In genomic region chr14:91410781-91411536, GRCh38 we compare ENCODE assay signal across 9 cellular contexts. TPM values are rescaled to one million over a fixed set of nuclear protein-coding genes. Genes with fewer than 3 reads are reported as not detected.
A peak's percentile ranks its signal among the peaks of the same experiment; 100 is the strongest.
DNase-seq lines count a peak whose midpoint lies in the region; ATAC-seq and TF ChIP-seq lines count a peak whose summit lies in the region.
"Had no signal": no experiment of that assay in that cellular context is flagged by ENCODE, and none has a peak within 500 bp of the region (broad histone marks: within the 10 kb centered on the region; RNA-seq: fewer than 3 reads in every experiment).

No MANE protein-coding gene starts in this region.

- H3K27ac ChIP-seq in stomach = peak overlapping the region in 3 of 5 donors; percentile 19 to 49 (median 48)

- 59 to 75% (median 72%) methylated on average over 12 of the region's 12 CpGs for WGBS in stomach, 5 donors

- H3K4me3 ChIP-seq in stomach = no peak overlapping the region

- no peak for TF ChIP-seq EP300 in stomach (IDR thresholded peaks at IDR 0.05)

- no peaks in the 10 kb centered on the region for H3K27me3 ChIP-seq in stomach

- DNase-seq in activated T-cell treated with anti-CD3 and anti-CD28 coated beads, Interleukin-2, amount 50 U/mL, for 1 hour = peak; percentile 23
- DNase-seq in activated T-cell treated with anti-CD3 and anti-CD28 coated beads for 4 hours = no peak
- DNase-seq in MV-4-11 (lab: John Stamatoyannopoulos, UW) = peak; percentile 66
- DNase-seq in central memory CD4-positive, alpha-beta T cell = peak; percentile 38
- no peak for DNase-seq in stomach
- no peak for DNase-seq in activated gamma-delta T cell treated with Interleukin-2 at 50 U/mL for 16 hours
- DNase-seq: SIG-M5 had no signal

- no peak for TF ChIP-seq POLR2A in stomach (IDR thresholded peaks at IDR 0.05)

- no peak for TF ChIP-seq CTCF in stomach (IDR thresholded peaks at IDR 0.05)

- intact Hi-C loops in stomach (cut with DNase I; ENCODE audit: low total_unique reads) = loop anchor here (10.0 kb wide), 1 partner anchor 56 kb away; no protein-coding TSS in a partner anchor

- no peaks in the 10 kb centered on the region for H3K9me3 ChIP-seq in stomach

- ATAC-seq in GM18517 (IDR thresholded peaks at IDR 0.05; ENCODE audit: unreplicated experiment) = no peak
- ATAC-seq in GM19395 (IDR thresholded peaks at IDR 0.05; ENCODE audit: unreplicated experiment) = no peak

- H3K4me1 ChIP-seq in stomach = peaks cover 4 to 55% (median 52%) of the 10 kb centered on the region in 4 donors

- H3K36me3 ChIP-seq in stomach = peaks cover 2 to 17% (median 14%) of the 10 kb centered on the region in 4 donors

RNA-seq across cellular contexts. Expression of gene CCDC88C, which starts 6.7 kb away (rescaled TPM):
- 10 to 100 TPM; 19.3 to 66.9 (median 41.5) TPM for total RNA-seq in stomach
- 10 to 100 TPM; 10.5 to 13.0 (median 12.4) TPM for polyA plus RNA-seq in stomach

Comparison
In these comparisons a context has a peak if more than half of its experiments do, and no peak if none do; other contexts are left out.
1. DNase-seq: peak in activated T-cell treated with anti-CD3 and anti-CD28 coated beads, Interleukin-2, amount 50 U/mL, for 1 hour (single experiment), MV-4-11 (single experiment) and central memory CD4-positive, alpha-beta T cell (single experiment); none in activated T-cell treated with anti-CD3 and anti-CD28 coated beads for 4 hours (single experiment), stomach (single experiment) and activated gamma-delta T cell treated with Interleukin-2 at 50 U/mL for 16 hours (single experiment).